In genomic region chrX:44735498-44735897, GRCh38 we compare ENCODE assay signal across 18 cellular contexts.
"Had no signal": no experiment of that assay in that cellular context is flagged by ENCODE, and none has a peak within 500 bp of the region (broad histone marks: within the 10 kb centered on the region; RNA-seq: fewer than 3 reads in every experiment).

No MANE protein-coding gene starts in this region.

- H3K4me3 ChIP-seq: mucosa of descending colon, psoas muscle, spleen, tibial artery, upper lobe of left lung, uterus had no signal

- H3K4me1 Mint-ChIP-seq: naive thymus-derived CD8-positive, alpha-beta T cell; stimulated activated memory B cell treated with anti-CD40 and anti-IgM and Interleukin-4, amounts not matched to agents 10 μg/mL and 1 μg/mL and 100 μg/mL, for 72 hours had no signal

- H3K36me3 ChIP-seq: neutrophil, spleen, tibial artery, upper lobe of left lung, uterus had no signal

- H3K27me3 ChIP-seq: neutrophil, spleen, tibial artery, upper lobe of left lung, uterus had no signal

- H3K4me1 ChIP-seq: psoas muscle, spleen, tibial artery, upper lobe of left lung, uterus had no signal

- FAIRE-seq: frontal cortex had no signal

- H3K36me3 Mint-ChIP-seq: naive thymus-derived CD8-positive, alpha-beta T cell; stimulated activated memory B cell treated with anti-CD40 and anti-IgM and Interleukin-4, amounts not matched to agents 10 μg/mL and 1 μg/mL and 100 μg/mL, for 72 hours had no signal

- H3K9me3 Mint-ChIP-seq: stimulated activated memory B cell treated with anti-CD40 and anti-IgM and Interleukin-4, amounts not matched to agents 10 μg/mL and 1 μg/mL and 100 μg/mL, for 72 hours; stimulated activated naive CD8-positive, alpha-beta T cell treated with anti-CD3 and anti-CD28 coated beads, Interleukin-15, Interleukin-2, amounts not matched to agents 100 ng/mL and 50 ng/mL, for 24 hours had no signal

- H3K4me3 Mint-ChIP-seq: naive thymus-derived CD8-positive, alpha-beta T cell; stimulated activated memory B cell treated with anti-CD40 and anti-IgM and Interleukin-4, amounts not matched to agents 10 μg/mL and 1 μg/mL and 100 μg/mL, for 72 hours; stimulated activated naive CD8-positive, alpha-beta T cell treated with anti-CD3 and anti-CD28 coated beads, Interleukin-15, Interleukin-2, amounts not matched to agents 100 ng/mL and 50 ng/mL, for 24 hours had no signal

- H3K27ac ChIP-seq: neutrophil, psoas muscle, spleen, tibial artery, upper lobe of left lung, uterus had no signal

- ATAC-seq: left lobe of liver; mucosa of descending colon; naive thymus-derived CD8-positive, alpha-beta T cell; psoas muscle; sciatic nerve; stimulated activated memory B cell treated with anti-CD40 and anti-IgM and Interleukin-4, amounts not matched to agents 10 μg/mL and 1 μg/mL and 100 μg/mL, for 72 hours had no signal

- DNase-seq: glutamatergic neuron; islet precursor cell; mucosa of descending colon; naive thymus-derived CD8-positive, alpha-beta T cell; psoas muscle; spleen; stimulated activated CD4-positive, alpha-beta T cell treated with anti-CD3 and anti-CD28 coated beads, Interleukin-15, amount 100 ng/mL, for 24 hours; stimulated activated CD4-positive, alpha-beta T cell treated with anti-CD3 and anti-CD28 coated beads, Interleukin-1b, Interleukin-23, amount 100 ng/mL, for 48 hours; stimulated activated CD4-positive, alpha-beta T cell treated with anti-CD3 and anti-CD28 coated beads, Interleukin-4, amount 100 ng/mL, for 24 hours; tibial artery; upper lobe of left lung; uterus had no signal

- H3K9me3 ChIP-seq: mucosa of descending colon, neutrophil, psoas muscle, tibial artery, upper lobe of left lung, uterus had no signal

- H3K27me3 Mint-ChIP-seq: stimulated activated memory B cell treated with anti-CD40 and anti-IgM and Interleukin-4, amounts not matched to agents 10 μg/mL and 1 μg/mL and 100 μg/mL, for 72 hours; stimulated activated naive CD8-positive, alpha-beta T cell treated with anti-CD3 and anti-CD28 coated beads, Interleukin-15, Interleukin-2, amounts not matched to agents 100 ng/mL and 50 ng/mL, for 24 hours had no signal

- H3K27ac Mint-ChIP-seq: naive thymus-derived CD8-positive, alpha-beta T cell; stimulated activated memory B cell treated with anti-CD40 and anti-IgM and Interleukin-4, amounts not matched to agents 10 μg/mL and 1 μg/mL and 100 μg/mL, for 72 hours; stimulated activated naive CD8-positive, alpha-beta T cell treated with anti-CD3 and anti-CD28 coated beads, Interleukin-15, Interleukin-2, amounts not matched to agents 100 ng/mL and 50 ng/mL, for 24 hours had no signal
